Comparison of ENCODE assay signal across 8 cellular contexts in genomic region chr19:49816616-49817015, GRCh38. TPM values are rescaled to one million over a fixed set of nuclear protein-coding genes. Genes with fewer than 3 reads are reported as not detected.
A peak's percentile ranks its signal among the peaks of the same experiment; 100 is the strongest.
DNase-seq lines count a peak whose midpoint lies in the region; ATAC-seq, FAIRE-seq and TF ChIP-seq lines count a peak whose summit lies in the region.

No MANE protein-coding gene starts in this region.

- peaks cover 19% of the 10 kb centered on the region for H3K27me3 Mint-ChIP-seq in neural progenitor cell (ENCODE audit: insufficient read depth, low read depth)

- no peak for ATAC-seq in A549
- ATAC-seq in GM18511 (IDR thresholded peaks at IDR 0.05; ENCODE audit: unreplicated experiment) = no peak
- ATAC-seq in HG03159 (IDR thresholded peaks at IDR 0.05; ENCODE audit: unreplicated experiment) = no peak

- TF ChIP-seq RAD21 in A549 (conservative IDR thresholded peaks at IDR 0.05 in 1 of 2, IDR thresholded peaks at IDR 0.05 in 1 of 2) = no peak

- H3K9ac ChIP-seq in duodenal mucosa (ENCODE audit: low read depth in 1 of 2, low read length in 2 of 2) (no peak overlapping the region), neural progenitor cell (no peak overlapping the region)

- peaks cover 8% of the 10 kb centered on the region for H3K36me3 Mint-ChIP-seq in neural progenitor cell

- H3K79me2 ChIP-seq in neural progenitor cell (ENCODE audit: low read depth) = peaks cover 43% of the 10 kb centered on the region

- FAIRE-seq in A549 (lab: Jason Lieb, UNC) = no peak

- H3K4me2 ChIP-seq in A549 = peak overlapping the region; percentile 97
- no peak overlapping the region for H3K4me2 ChIP-seq in neural progenitor cell

- H3K27ac Mint-ChIP-seq in neural progenitor cell = peak overlapping the region; percentile 42

- H3K9me3 Mint-ChIP-seq in neural progenitor cell = no peaks in the 10 kb centered on the region

- no peaks in the 10 kb centered on the region for H3K36me3 ChIP-seq in duodenal mucosa (ENCODE audit: control insufficient read depth in 1 of 2, insufficient read depth in 2 of 2, low read length in 2 of 2)
- no peaks in the 10 kb centered on the region for H3K36me3 ChIP-seq in neural progenitor cell

- H3K27me3 ChIP-seq in duodenal mucosa (ENCODE audit: control insufficient read depth in 1 of 2, insufficient read depth in 2 of 2, low read length in 2 of 2) = no peaks in the 10 kb centered on the region
- H3K27me3 ChIP-seq in neural progenitor cell = no peaks in the 10 kb centered on the region

- no peak for TF ChIP-seq CTCF in A549 (IDR thresholded peaks at IDR 0.05)
- no peak for TF ChIP-seq CTCF in LNCaP clone FGC (IDR thresholded peaks at IDR 0.05; ENCODE audit: control insufficient read depth, extremely low read depth, insufficient read depth)
- no peak for TF ChIP-seq CTCF in neural progenitor cell (IDR thresholded peaks at IDR 0.05)

- no peak for TF ChIP-seq POLR2A in A549 (IDR thresholded peaks at IDR 0.05; ENCODE audit: low read length)

- peaks cover 10% of the 10 kb centered on the region for H4K20me1 ChIP-seq in neural progenitor cell (ENCODE audit: low read depth)

- no peak for TF ChIP-seq EP300 in A549 (IDR thresholded peaks at IDR 0.05)

- H3F3A ChIP-seq in neural progenitor cell (ENCODE audit: low read depth) = peaks cover 35% of the 10 kb centered on the region

- H3K27ac ChIP-seq in A549 (peak overlapping the region in 1 of 2 experiments; percentile 95; a peak in 4 of 6 replicates), duodenal mucosa (ENCODE audit: low read depth, low read length) (peak overlapping the region; percentile 38), neural progenitor cell (no peak overlapping the region)

- H3K4me1 ChIP-seq in A549 (peaks cover 27% of the 10 kb centered on the region), duodenal mucosa (ENCODE audit: control insufficient read depth in 1 of 2, insufficient read depth in 2 of 2, low read length in 2 of 2) (peaks cover 14 to 19% of the 10 kb centered on the region in 2 donors), neural progenitor cell (peaks cover 22% of the 10 kb centered on the region)

- no peak overlapping the region for H2AFZ ChIP-seq in neural progenitor cell (replicated peaks)

- H3K9me3 ChIP-seq in A549 (no peaks in the 10 kb centered on the region), duodenal mucosa (ENCODE audit: control insufficient read depth in 1 of 2, low read length in 2 of 2) (no peaks in the 10 kb centered on the region), neural progenitor cell (ENCODE audit: low read depth) (no peaks in the 10 kb centered on the region)

- 69% methylated on average over 16 of the region's 16 CpGs for WGBS in A549 (ENCODE audit: missing lambda C conversion rate)

- H3K4me3 ChIP-seq in A549 (peak overlapping the region; percentile 67), LNCaP clone FGC (ENCODE audit: low read depth, low read length) (peak overlapping the region; percentile 94), duodenal mucosa (ENCODE audit: low read depth in 1 of 2, low read length in 2 of 2) (peak overlapping the region in 1 of 2 donors; percentile 94), neural progenitor cell (no peak overlapping the region)

- peaks cover 48% of the 10 kb centered on the region for H3K4me1 Mint-ChIP-seq in neural progenitor cell

- CTCF ChIA-PET in A549 (lab: Yijun Ruan, JAX) = no interaction called here

- H3K4me3 Mint-ChIP-seq in neural progenitor cell = peak overlapping the region; percentile 73

- DNase-seq in A549 (ENCODE audit: low read depth in 1 of 2, low spot score in 1 of 2) (no peak), LNCaP clone FGC (ENCODE audit: low read depth) (no peak), neural progenitor cell (ENCODE audit: low spot score) (no peak), cerebellar cortex (ENCODE audit: low spot score) (no peak), COLO829 (ENCODE audit: low spot score) (no peak)

- POLR2A ChIA-PET in A549 (lab: Yijun Ruan, JAX) = no interaction called here

TF ChIP-seq in A549, 52 proteins besides CTCF, POLR2A, EP300 and RAD21:
- no peak for TF ChIP-seq ZNF302 (CRISPR knock-in tag; IDR thresholded peaks at IDR 0.05)
- no peak for TF ChIP-seq MYC (IDR thresholded peaks at IDR 0.05; ENCODE audit: borderline replicate concordance, low read length)
- TF ChIP-seq ZC3H11A (IDR thresholded peaks at IDR 0.05) = no peak
- TF ChIP-seq KDM1A (IDR thresholded peaks at IDR 0.05; ENCODE audit: low read depth) = no peak

RNA-seq across cellular contexts. Expression of gene MED25, which starts 1.5 kb away (rescaled TPM):
- polyA plus RNA-seq in A549 (2011; rRNA removed) (20.4 and 27.1 TPM in 2 replicates), A549 (2017; fragmentation: RNase III; extraction: RNeasy Plus Mini Kit Qiagen cat#74134 plus additional on column Dnase treatment) (36.4 to 41.6 TPM (median 40.1 TPM) in 3 replicates)
- polyA plus RNA-seq in A549 (2012; cell fraction: cytosol; rRNA removed) = 50.8 and 56.5 TPM in 2 replicates
- 106 and 124 TPM in 2 replicates for polyA plus RNA-seq in A549 (2012; cell fraction: nucleus; rRNA removed)
- polyA minus RNA-seq in A549 (2011; rRNA and poly(A)+ RNA removed) = 37.2 and 52.2 TPM in 2 replicates
- total RNA-seq in neural progenitor cell (ENCODE audit: low replicate concordance) = 44.9 and 54.1 TPM in 2 replicates

RNA-seq across cellular contexts. Expression of gene FUZ, which starts 3.5 kb away (rescaled TPM):
- 12.5 and 14.5 TPM in 2 replicates for polyA plus RNA-seq in A549 (2011; rRNA removed)
- 12.7 and 18.9 TPM in 2 replicates for polyA plus RNA-seq in A549 (2012; cell fraction: cytosol; rRNA removed)
- polyA plus RNA-seq in A549 (2012; cell fraction: nucleus; rRNA removed) = 21.9 and 26.7 TPM in 2 replicates
- 15.9 to 23.7 TPM (median 21.7 TPM) in 3 replicates for polyA plus RNA-seq in A549 (2017; fragmentation: RNase III; extraction: RNeasy Plus Mini Kit Qiagen cat#74134 plus additional on column Dnase treatment)
- polyA minus RNA-seq in A549 (2011; rRNA and poly(A)+ RNA removed) = 7.7 and 9.9 TPM in 2 replicates
- total RNA-seq in neural progenitor cell (ENCODE audit: low replicate concordance) = 24.6 and 37.8 TPM in 2 replicates

RNA-seq across cellular contexts. Expression of gene PTOV1, which starts 34.3 kb away (rescaled TPM):
- polyA plus RNA-seq in A549 (2011; rRNA removed) (27.7 and 41.2 TPM in 2 replicates), A549 (2017; fragmentation: RNase III; extraction: RNeasy Plus Mini Kit Qiagen cat#74134 plus additional on column Dnase treatment) (119 to 153 TPM (median 147 TPM) in 3 replicates)
- 111 and 150 TPM in 2 replicates for polyA plus RNA-seq in A549 (2012; cell fraction: cytosol; rRNA removed)
- polyA plus RNA-seq in A549 (2012; cell fraction: nucleus; rRNA removed) = 235 and 351 TPM in 2 replicates
- 60.2 and 109 TPM in 2 replicates for polyA minus RNA-seq in A549 (2011; rRNA and poly(A)+ RNA removed)
- 63.5 and 218 TPM in 2 replicates for total RNA-seq in neural progenitor cell (ENCODE audit: low replicate concordance)

RNA-seq across cellular contexts. Expression of gene AP2A1, which starts 49.8 kb away (rescaled TPM):
- polyA plus RNA-seq in A549 (2011; rRNA removed) = 36.6 and 41.6 TPM in 2 replicates
- 68.6 and 83.9 TPM in 2 replicates for polyA plus RNA-seq in A549 (2012; cell fraction: cytosol; rRNA removed)
- polyA plus RNA-seq in A549 (2012; cell fraction: nucleus; rRNA removed) = 133 and 183 TPM in 2 replicates
- polyA plus RNA-seq in A549 (2017; fragmentation: RNase III; extraction: RNeasy Plus Mini Kit Qiagen cat#74134 plus additional on column Dnase treatment) = 53.4 to 62.1 TPM (median 58.6 TPM) in 3 replicates
- 58.4 and 76.3 TPM in 2 replicates for polyA minus RNA-seq in A549 (2011; rRNA and poly(A)+ RNA removed)
- 61.6 and 137 TPM in 2 replicates for total RNA-seq in neural progenitor cell (ENCODE audit: low replicate concordance)

RNA-seq across cellular contexts. Expression of gene PNKP, which starts 50.8 kb away (rescaled TPM):
- polyA plus RNA-seq in A549 (2011; rRNA removed) = 22.5 and 23.3 TPM in 2 replicates
- 40.5 and 44.1 TPM in 2 replicates for polyA plus RNA-seq in A549 (2012; cell fraction: cytosol; rRNA removed)
- polyA plus RNA-seq in A549 (2012; cell fraction: nucleus; rRNA removed) = 235 and 294 TPM in 2 replicates
- 63.8 to 75.9 TPM (median 71.2 TPM) in 3 replicates for polyA plus RNA-seq in A549 (2017; fragmentation: RNase III; extraction: RNeasy Plus Mini Kit Qiagen cat#74134 plus additional on column Dnase treatment)
- polyA minus RNA-seq in A549 (2011; rRNA and poly(A)+ RNA removed) = 35.0 and 36.5 TPM in 2 replicates
- total RNA-seq in neural progenitor cell (ENCODE audit: low replicate concordance) = 41.1 and 72.4 TPM in 2 replicates
